1 cellular context compared by ENCODE assay signal in the genomic region with DNA sequence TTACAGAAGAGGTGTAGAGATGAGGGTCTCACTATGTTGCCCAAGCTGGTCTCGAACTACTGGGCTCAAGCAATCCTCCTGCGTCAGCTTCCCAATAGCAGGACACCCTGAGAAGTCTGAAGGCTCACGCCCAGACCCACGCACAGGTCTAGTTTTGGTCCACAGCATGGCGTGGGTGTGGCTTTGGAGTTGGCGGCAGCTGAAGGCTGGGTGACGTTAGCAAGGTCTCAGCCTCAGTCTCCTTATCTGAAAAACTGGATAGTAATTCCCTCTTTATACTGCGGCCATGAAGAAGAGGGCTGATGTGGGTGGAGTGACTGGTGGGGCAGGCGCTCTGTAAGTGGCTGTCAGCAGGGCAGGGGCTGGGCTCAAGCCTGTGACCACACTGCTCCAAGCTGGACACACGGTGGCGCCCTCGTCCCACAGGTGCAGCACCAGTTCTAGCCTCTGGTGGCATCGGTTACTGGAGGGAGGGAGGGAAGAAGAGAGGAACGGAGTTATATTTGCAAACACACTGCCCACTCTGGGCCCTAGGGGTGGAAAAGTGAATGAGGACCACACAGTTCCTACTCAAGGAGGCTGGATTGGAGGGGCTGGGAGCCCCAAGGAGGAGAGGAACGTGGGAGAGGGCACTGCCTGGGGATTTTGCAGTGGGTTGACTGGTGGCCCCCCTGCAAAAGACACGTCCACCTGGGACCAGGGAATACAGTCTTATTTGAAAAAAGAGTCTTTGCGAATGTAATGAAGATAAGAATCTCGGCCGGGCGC.
TF ChIP-seq lines count a peak whose summit lies in the region.

No MANE protein-coding gene starts in this region.

TF ChIP-seq in HEK293, 187 proteins besides CTCF, POLR2A, EP300 and RAD21 (continued from another document):
- TF ChIP-seq, protein P1, sequence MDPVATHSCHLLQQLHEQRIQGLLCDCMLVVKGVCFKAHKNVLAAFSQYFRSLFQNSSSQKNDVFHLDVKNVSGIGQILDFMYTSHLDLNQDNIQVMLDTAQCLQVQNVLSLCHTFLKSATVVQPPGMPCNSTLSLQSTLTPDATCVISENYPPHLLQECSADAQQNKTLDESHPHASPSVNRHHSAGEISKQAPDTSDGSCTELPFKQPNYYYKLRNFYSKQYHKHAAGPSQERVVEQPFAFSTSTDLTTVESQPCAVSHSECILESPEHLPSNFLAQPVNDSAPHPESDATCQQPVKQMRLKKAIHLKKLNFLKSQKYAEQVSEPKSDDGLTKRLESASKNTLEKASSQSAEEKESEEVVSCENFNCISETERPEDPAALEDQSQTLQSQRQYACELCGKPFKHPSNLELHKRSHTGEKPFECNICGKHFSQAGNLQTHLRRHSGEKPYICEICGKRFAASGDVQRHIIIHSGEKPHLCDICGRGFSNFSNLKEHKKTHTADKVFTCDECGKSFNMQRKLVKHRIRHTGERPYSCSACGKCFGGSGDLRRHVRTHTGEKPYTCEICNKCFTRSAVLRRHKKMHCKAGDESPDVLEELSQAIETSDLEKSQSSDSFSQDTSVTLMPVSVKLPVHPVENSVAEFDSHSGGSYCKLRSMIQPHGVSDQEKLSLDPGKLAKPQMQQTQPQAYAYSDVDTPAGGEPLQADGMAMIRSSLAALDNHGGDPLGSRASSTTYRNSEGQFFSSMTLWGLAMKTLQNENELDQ (tag by site-specific recombination; IDR thresholded peaks at IDR 0.05; ENCODE audit: low read depth): no peak
- TF ChIP-seq SALL2 (tag by site-specific recombination; IDR thresholded peaks at IDR 0.05; ENCODE audit: borderline replicate concordance) (no peak), ZEB2 (tag by site-specific recombination; IDR thresholded peaks at IDR 0.05) (peak; percentile 45), ZNF239 (tag by site-specific recombination; IDR thresholded peaks at IDR 0.05) (no peak), ZNF324 (tag by site-specific recombination; IDR thresholded peaks at IDR 0.05) (0 out of 2 replicates have a peak, but pooled peaks have one; percentile 8), ZNF211 (tag by site-specific recombination; IDR thresholded peaks at IDR 0.05; ENCODE audit: low read depth) (no peak), ZNF670 (tag by site-specific recombination; IDR thresholded peaks at IDR 0.05; ENCODE audit: low read depth) (no peak), ZNF501 (tag by site-specific recombination; IDR thresholded peaks at IDR 0.05) (peak; percentile 72), KLF10 (tag by site-specific recombination; IDR thresholded peaks at IDR 0.05) (peak; percentile 39; the same call in 1 of the 2 replicates), GLIS2 (tag by site-specific recombination; IDR thresholded peaks at IDR 0.05) (peak; percentile 77), ZNF426 (tag by site-specific recombination; IDR thresholded peaks at IDR 0.05) (no peak), ZNF558 (tag by site-specific recombination; IDR thresholded peaks at IDR 0.05) (no peak), ZNF214 (tag by site-specific recombination; IDR thresholded peaks at IDR 0.05; ENCODE audit: borderline replicate concordance) (no peak), ZNF768 (tag by site-specific recombination; IDR thresholded peaks at IDR 0.05) (no peak), ZBTB17 (tag by site-specific recombination; IDR thresholded peaks at IDR 0.05) (peak; percentile 85), ZNF626 (tag by site-specific recombination; IDR thresholded peaks at IDR 0.05) (no peak), ZBTB1 (tag by site-specific recombination; IDR thresholded peaks at IDR 0.05) (no peak), OVOL3 (tag by site-specific recombination; IDR thresholded peaks at IDR 0.05) (no peak), ZNF600 (tag by site-specific recombination; IDR thresholded peaks at IDR 0.05) (peak; percentile 59; the same call in 1 of the 2 replicates), ZNF140 (tag by site-specific recombination; IDR thresholded peaks at IDR 0.05) (no peak), ZSCAN16 (tag by site-specific recombination; IDR thresholded peaks at IDR 0.05) (no peak), ZNF202 (tag by site-specific recombination; IDR thresholded peaks at IDR 0.05; ENCODE audit: borderline replicate concordance) (no peak), ZNF274 (IDR thresholded peaks at IDR 0.05; ENCODE audit: low read length) (no peak), ZNF274 (tag by site-specific recombination; IDR thresholded peaks at IDR 0.05; ENCODE audit: borderline replicate concordance) (no peak), ZNF157 (tag by site-specific recombination; IDR thresholded peaks at IDR 0.05) (no peak), ZNF529 (tag by site-specific recombination; IDR thresholded peaks at IDR 0.05; ENCODE audit: insufficient replicate concordance) (no peak), ZFP37 (tag by site-specific recombination; IDR thresholded peaks at IDR 0.05) (no peak), ZNF394 (tag by site-specific recombination; IDR thresholded peaks at IDR 0.05; ENCODE audit: borderline replicate concordance) (peak; percentile 36; the same call in 1 of the 2 replicates), ZBTB48 (tag by site-specific recombination; IDR thresholded peaks at IDR 0.05) (peak; percentile 49), WT1 (tag by site-specific recombination; IDR thresholded peaks at IDR 0.05) (no peak), ZNF664 (tag by site-specific recombination; IDR thresholded peaks at IDR 0.05) (no peak), ZNF843 (tag by site-specific recombination; IDR thresholded peaks at IDR 0.05) (no peak), TCF7L2 (IDR thresholded peaks at IDR 0.05; ENCODE audit: borderline replicate concordance, low read depth, low read length) (no peak), ZNF16 (tag by site-specific recombination; IDR thresholded peaks at IDR 0.05; ENCODE audit: low read depth) (no peak), ZNF121 (tag by site-specific recombination; IDR thresholded peaks at IDR 0.05) (peak; percentile 62; the same call in 1 of the 2 replicates), SP7 (tag by site-specific recombination; IDR thresholded peaks at IDR 0.05) (peak; percentile 32; the same call in 1 of the 2 replicates), MEIS1 (CRISPR knock-in tag; IDR thresholded peaks at IDR 0.05; ENCODE audit: borderline replicate concordance) (no peak)
- TF ChIP-seq, protein P2, sequence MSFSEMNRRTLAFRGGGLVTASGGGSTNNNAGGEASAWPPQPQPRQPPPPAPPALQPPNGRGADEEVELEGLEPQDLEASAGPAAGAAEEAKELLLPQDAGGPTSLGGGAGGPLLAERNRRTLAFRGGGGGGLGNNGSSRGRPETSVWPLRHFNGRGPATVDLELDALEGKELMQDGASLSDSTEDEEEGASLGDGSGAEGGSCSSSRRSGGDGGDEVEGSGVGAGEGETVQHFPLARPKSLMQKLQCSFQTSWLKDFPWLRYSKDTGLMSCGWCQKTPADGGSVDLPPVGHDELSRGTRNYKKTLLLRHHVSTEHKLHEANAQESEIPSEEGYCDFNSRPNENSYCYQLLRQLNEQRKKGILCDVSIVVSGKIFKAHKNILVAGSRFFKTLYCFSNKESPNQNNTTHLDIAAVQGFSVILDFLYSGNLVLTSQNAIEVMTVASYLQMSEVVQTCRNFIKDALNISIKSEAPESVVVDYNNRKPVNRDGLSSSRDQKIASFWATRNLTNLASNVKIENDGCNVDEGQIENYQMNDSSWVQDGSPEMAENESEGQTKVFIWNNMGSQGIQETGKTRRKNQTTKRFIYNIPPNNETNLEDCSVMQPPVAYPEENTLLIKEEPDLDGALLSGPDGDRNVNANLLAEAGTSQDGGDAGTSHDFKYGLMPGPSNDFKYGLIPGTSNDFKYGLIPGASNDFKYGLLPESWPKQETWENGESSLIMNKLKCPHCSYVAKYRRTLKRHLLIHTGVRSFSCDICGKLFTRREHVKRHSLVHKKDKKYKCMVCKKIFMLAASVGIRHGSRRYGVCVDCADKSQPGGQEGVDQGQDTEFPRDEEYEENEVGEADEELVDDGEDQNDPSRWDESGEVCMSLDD (tag by site-specific recombination; IDR thresholded peaks at IDR 0.05): no peak
- TF ChIP-seq, protein P3, sequence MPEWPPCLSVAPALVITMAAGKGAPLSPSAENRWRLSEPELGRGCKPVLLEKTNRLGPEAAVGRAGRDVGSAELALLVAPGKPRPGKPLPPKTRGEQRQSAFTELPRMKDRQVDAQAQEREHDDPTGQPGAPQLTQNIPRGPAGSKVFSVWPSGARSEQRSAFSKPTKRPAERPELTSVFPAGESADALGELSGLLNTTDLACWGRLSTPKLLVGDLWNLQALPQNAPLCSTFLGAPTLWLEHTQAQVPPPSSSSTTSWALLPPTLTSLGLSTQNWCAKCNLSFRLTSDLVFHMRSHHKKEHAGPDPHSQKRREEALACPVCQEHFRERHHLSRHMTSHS (tag by site-specific recombination; IDR thresholded peaks at IDR 0.05): no peak
- TF ChIP-seq, protein P4, sequence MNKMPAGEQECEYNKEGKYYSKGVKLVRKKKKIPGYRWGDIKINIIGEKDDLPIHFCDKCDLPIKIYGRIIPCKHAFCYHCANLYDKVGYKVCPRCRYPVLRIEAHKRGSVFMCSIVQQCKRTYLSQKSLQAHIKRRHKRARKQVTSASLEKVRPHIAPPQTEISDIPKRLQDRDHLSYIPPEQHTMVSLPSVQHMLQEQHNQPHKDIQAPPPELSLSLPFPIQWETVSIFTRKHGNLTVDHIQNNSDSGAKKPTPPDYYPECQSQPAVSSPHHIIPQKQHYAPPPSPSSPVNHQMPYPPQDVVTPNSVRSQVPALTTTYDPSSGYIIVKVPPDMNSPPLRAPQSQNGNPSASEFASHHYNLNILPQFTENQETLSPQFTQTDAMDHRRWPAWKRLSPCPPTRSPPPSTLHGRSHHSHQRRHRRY (tag by site-specific recombination; IDR thresholded peaks at IDR 0.05): no peak
- TF ChIP-seq, protein P5, sequence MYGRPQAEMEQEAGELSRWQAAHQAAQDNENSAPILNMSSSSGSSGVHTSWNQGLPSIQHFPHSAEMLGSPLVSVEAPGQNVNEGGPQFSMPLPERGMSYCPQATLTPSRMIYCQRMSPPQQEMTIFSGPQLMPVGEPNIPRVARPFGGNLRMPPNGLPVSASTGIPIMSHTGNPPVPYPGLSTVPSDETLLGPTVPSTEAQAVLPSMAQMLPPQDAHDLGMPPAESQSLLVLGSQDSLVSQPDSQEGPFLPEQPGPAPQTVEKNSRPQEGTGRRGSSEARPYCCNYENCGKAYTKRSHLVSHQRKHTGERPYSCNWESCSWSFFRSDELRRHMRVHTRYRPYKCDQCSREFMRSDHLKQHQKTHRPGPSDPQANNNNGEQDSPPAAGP (tag by site-specific recombination; IDR thresholded peaks at IDR 0.05): peak; percentile 81
- TF ChIP-seq, protein P6, sequence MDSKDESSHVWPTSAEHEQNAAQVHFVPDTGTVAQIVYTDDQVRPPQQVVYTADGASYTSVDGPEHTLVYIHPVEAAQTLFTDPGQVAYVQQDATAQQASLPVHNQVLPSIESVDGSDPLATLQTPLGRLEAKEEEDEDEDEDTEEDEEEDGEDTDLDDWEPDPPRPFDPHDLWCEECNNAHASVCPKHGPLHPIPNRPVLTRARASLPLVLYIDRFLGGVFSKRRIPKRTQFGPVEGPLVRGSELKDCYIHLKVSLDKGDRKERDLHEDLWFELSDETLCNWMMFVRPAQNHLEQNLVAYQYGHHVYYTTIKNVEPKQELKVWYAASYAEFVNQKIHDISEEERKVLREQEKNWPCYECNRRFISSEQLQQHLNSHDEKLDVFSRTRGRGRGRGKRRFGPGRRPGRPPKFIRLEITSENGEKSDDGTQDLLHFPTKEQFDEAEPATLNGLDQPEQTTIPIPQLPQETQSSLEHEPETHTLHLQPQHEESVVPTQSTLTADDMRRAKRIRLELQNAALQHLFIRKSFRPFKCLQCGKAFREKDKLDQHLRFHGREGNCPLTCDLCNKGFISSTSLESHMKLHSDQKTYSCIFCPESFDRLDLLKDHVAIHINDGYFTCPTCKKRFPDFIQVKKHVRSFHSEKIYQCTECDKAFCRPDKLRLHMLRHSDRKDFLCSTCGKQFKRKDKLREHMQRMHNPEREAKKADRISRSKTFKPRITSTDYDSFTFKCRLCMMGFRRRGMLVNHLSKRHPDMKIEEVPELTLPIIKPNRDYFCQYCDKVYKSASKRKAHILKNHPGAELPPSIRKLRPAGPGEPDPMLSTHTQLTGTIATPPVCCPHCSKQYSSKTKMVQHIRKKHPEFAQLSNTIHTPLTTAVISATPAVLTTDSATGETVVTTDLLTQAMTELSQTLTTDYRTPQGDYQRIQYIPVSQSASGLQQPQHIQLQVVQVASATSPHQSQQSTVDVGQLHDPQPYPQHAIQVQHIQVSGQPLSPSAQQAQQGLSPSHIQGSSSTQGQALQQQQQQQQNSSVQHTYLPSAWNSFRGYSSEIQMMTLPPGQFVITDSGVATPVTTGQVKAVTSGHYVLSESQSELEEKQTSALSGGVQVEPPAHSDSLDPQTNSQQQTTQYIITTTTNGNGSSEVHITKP (tag by site-specific recombination; IDR thresholded peaks at IDR 0.05): peak; percentile 89
- TF ChIP-seq, protein P7, sequence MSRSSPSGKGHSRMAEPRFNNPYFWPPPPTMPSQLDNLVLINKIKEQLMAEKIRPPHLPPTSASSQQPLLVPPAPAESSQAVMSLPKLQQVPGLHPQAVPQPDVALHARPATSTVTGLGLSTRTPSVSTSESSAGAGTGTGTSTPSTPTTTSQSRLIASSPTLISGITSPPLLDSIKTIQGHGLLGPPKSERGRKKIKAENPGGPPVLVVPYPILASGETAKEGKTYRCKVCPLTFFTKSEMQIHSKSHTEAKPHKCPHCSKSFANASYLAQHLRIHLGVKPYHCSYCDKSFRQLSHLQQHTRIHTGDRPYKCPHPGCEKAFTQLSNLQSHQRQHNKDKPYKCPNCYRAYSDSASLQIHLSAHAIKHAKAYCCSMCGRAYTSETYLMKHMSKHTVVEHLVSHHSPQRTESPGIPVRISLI (tag by site-specific recombination; IDR thresholded peaks at IDR 0.05): no peak
TF ChIP-seq in HEK293: peak in this region for 43.
